In the genomic region with DNA sequence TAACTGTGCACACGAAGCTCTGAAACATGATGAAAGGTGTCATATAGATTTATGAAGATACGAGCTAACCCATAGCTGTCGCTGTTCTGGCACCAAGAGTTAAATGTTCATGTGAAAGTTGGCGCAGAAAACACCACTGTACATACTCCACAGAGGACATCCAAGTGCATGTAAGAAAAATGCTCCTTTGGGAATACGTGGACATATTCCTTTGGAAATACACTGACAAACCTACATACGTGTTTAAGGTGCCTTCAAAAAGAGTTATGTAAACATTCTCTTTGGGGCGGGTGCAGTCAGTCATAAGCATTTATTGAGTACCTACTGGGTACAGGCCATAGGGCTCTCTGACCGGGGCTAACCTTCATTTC, we compare ENCODE assay signal across 8 cellular contexts. TPM values are rescaled to one million over a fixed set of nuclear protein-coding genes. Genes with fewer than 3 reads are reported as not detected.
DNase-seq lines count a peak whose midpoint lies in the region; ATAC-seq and TF ChIP-seq lines count a peak whose summit lies in the region.

No MANE protein-coding gene starts in this region.

- H3K4me1 ChIP-seq in BE2C: no peaks in the 10 kb centered on the region; the same call in 1 of the 2 replicates
- peaks cover 33% of the 10 kb centered on the region for H3K4me1 ChIP-seq in HAP-1
- peaks cover 0 to 26% (median 2%) of the 10 kb centered on the region in 4 donors for H3K4me1 ChIP-seq in Peyer's patch
- H3K4me1 ChIP-seq in duodenal mucosa (ENCODE audit: control insufficient read depth in 1 of 2, insufficient read depth in 2 of 2, low read length in 2 of 2): peaks cover 15 to 25% of the 10 kb centered on the region in 2 donors
- H3K4me1 ChIP-seq in muscle layer of colon (ENCODE audit: insufficient read depth, low read length): peaks cover 11% of the 10 kb centered on the region

- no peaks in the 10 kb centered on the region for H3K36me3 ChIP-seq in BE2C
- H3K36me3 ChIP-seq in HAP-1 (replicated peaks): no peaks in the 10 kb centered on the region
- H3K36me3 ChIP-seq in Peyer's patch: no peaks in the 10 kb centered on the region
- H3K36me3 ChIP-seq in duodenal mucosa (ENCODE audit: control insufficient read depth in 1 of 2, insufficient read depth in 2 of 2, low read length in 2 of 2): no peaks in the 10 kb centered on the region
- no peaks in the 10 kb centered on the region for H3K36me3 ChIP-seq in muscle layer of colon (ENCODE audit: insufficient read depth, low read length)

- H3K9me3 ChIP-seq in BE2C (no peaks in the 10 kb centered on the region), HAP-1 (no peaks in the 10 kb centered on the region), Peyer's patch (no peaks in the 10 kb centered on the region), duodenal mucosa (ENCODE audit: control insufficient read depth in 1 of 2, low read length in 2 of 2) (no peaks in the 10 kb centered on the region), muscle layer of colon (ENCODE audit: low read length) (no peaks in the 10 kb centered on the region)

- H3K27me3 ChIP-seq in BE2C: no peaks in the 10 kb centered on the region
- H3K27me3 ChIP-seq in HAP-1 (ENCODE audit: low read depth): no peaks in the 10 kb centered on the region
- no peaks in the 10 kb centered on the region for H3K27me3 ChIP-seq in Peyer's patch
- H3K27me3 ChIP-seq in duodenal mucosa (ENCODE audit: control insufficient read depth in 1 of 2, insufficient read depth in 2 of 2, low read length in 2 of 2): no peaks in the 10 kb centered on the region
- no peaks in the 10 kb centered on the region for H3K27me3 ChIP-seq in muscle layer of colon (ENCODE audit: control insufficient read depth in 1 of 2, insufficient read depth in 2 of 2, low read length in 2 of 2)

- ATAC-seq in HG03469 (IDR thresholded peaks at IDR 0.05; ENCODE audit: unreplicated experiment) (no peak), HG02678 (IDR thresholded peaks at IDR 0.05; ENCODE audit: unreplicated experiment) (no peak)

- peak; percentile 33 for TF ChIP-seq CTCF in BE2C (IDR thresholded peaks at IDR 0.05; ENCODE audit: low read depth, low read length)
- peak in 4 of 6 experiments; percentile 8 to 38 (median 23) for TF ChIP-seq CTCF in Peyer's patch (IDR thresholded peaks at IDR 0.05)

- H3K27ac ChIP-seq in Peyer's patch (peak overlapping the region; percentile 95 to 99 (median 98)), duodenal mucosa (ENCODE audit: low read depth, low read length) (peak overlapping the region; percentile 92), muscle layer of colon (ENCODE audit: low read depth, low read length) (peak overlapping the region; percentile 87)

- peak in 1 of 2 donors; percentile 35 for TF ChIP-seq POLR2A in Peyer's patch (IDR thresholded peaks at IDR 0.05)

- DNase-seq in BE2C (peak; percentile 28), HAP-1 (ENCODE audit: low spot score in 2 of 2) (peak; percentile 36 to 47), Peyer's patch (no peak)
- DNase-seq in activated CD4-positive, alpha-beta T cell treated with anti-CD3 and anti-CD28 coated beads for 48 hours: no peak

- H3K9ac ChIP-seq in duodenal mucosa (ENCODE audit: low read depth in 1 of 2, low read length in 2 of 2) (peak overlapping the region; percentile 70 to 76), muscle layer of colon (ENCODE audit: low read length) (peak overlapping the region; percentile 67)

- in situ Hi-C loops in HAP-1 (cut with MboI; ENCODE audit: low sequenced_read_pairs): no loop called here

- H3K4me3 ChIP-seq in BE2C (ENCODE audit: low read depth, low read length) (peak overlapping the region; percentile 91), HAP-1 (peak overlapping the region; percentile 47), Peyer's patch (peak overlapping the region; percentile 71 to 94 (median 89)), duodenal mucosa (ENCODE audit: low read depth in 1 of 2, low read length in 2 of 2) (peak overlapping the region; percentile 68 to 75), muscle layer of colon (ENCODE audit: low read depth in 1 of 2, low read length in 2 of 2) (peak overlapping the region; percentile 24 to 58)

RNA-seq across cellular contexts. Expression of gene ARID1B, which starts 0.7 kb away (rescaled TPM):
- polyA plus RNA-seq in BE2C (2012; ENCODE audit: insufficient read depth, insufficient read length, low read depth): 43.4 TPM
- 100 to 1,000 TPM; 117 to 174 (median 149) TPM for total RNA-seq in Peyer's patch

Comparison
In these comparisons a context has a peak if more than half of its experiments do, and no peak if none do; other contexts are left out.
1. DNase-seq: peak in BE2C (single experiment) and HAP-1 (2 of 2); none in Peyer's patch (0 of 3) and activated CD4-positive, alpha-beta T cell treated with anti-CD3 and anti-CD28 coated beads for 48 hours (single experiment).
2. H3K4me3 ChIP-seq: peak in every context shown above with its lines; median percentile 91 in BE2C; 89 in Peyer's patch; 72 in duodenal mucosa; 47 in HAP-1; 41 in muscle layer of colon.
3. Peak in every context shown above with its lines, with median percentiles within 50 percentile points of each other: H3K27ac ChIP-seq.